In genomic region chr3:128243602-128244504, GRCh38 we compare ENCODE assay signal across 15 cellular contexts.
A peak's percentile ranks its signal among the peaks of the same experiment; 100 is the strongest.
DNase-seq lines count a peak whose midpoint lies in the region; ATAC-seq and TF ChIP-seq lines count a peak whose summit lies in the region.
"Had no signal": no experiment of that assay in that cellular context is flagged by ENCODE, and none has a peak within 500 bp of the region (broad histone marks: within the 10 kb centered on the region; RNA-seq: fewer than 3 reads in every experiment).

No MANE protein-coding gene starts in this region.

- no peak for DNase-seq in activated CD4-positive, alpha-beta T cell treated with anti-CD3 and anti-CD28 coated beads for 36 hours
- no peak for DNase-seq in activated CD4-positive, alpha-beta T cell treated with anti-CD3 and anti-CD28 coated beads, Interleukin-2, amount 10 ng/mL, durations not matched to agents 24 days and 14 days
- DNase-seq in CD4-positive, CD25-positive, alpha-beta regulatory T cell, result no peak
- no peak for DNase-seq in activated T-helper 1 cell treated with anti-CD3 and anti-CD28 coated beads, Interleukin-12 subunit alpha, Interleukin-12 subunit beta, Interleukin-2, Interleukin-4 antibody, amounts not matched to agents 30 ng/mL and 10 ng/mL and 1 ng/mL, durations not matched to agents 14 hours and 24 hours and 36 hours (ENCODE audit: low spot score)
- DNase-seq in naive thymus-derived CD8-positive, alpha-beta T cell, result no peak
- DNase-seq in GM13976 (ENCODE audit: low spot score), result no peak
- no peak for DNase-seq in H7
- DNase-seq in NCI-H69 (lab: John Stamatoyannopoulos, UW), result no peak
- DNase-seq: DMS79 treated with DMSO at 0.1 percent for 48 hours, NCI-H1048, NCI-H2107, NCI-H226, NCI-H526 had no signal

- H3K27ac ChIP-seq in CD4-positive, CD25-positive, alpha-beta regulatory T cell (ENCODE audit: insufficient read depth, low read length, poor library complexity, severe bottlenecking), result no peak overlapping the region
- H3K27ac ChIP-seq: C4-2B had no signal

- no peaks in the 10 kb centered on the region for H3K27me3 ChIP-seq in CD4-positive, CD25-positive, alpha-beta regulatory T cell (ENCODE audit: control insufficient read depth, insufficient read depth, low read length)
- no peaks in the 10 kb centered on the region for H3K27me3 ChIP-seq in H7 (ENCODE audit: control insufficient read depth, insufficient read depth, low read length)

- no peaks in the 10 kb centered on the region for H3K27me3 Mint-ChIP-seq in activated CD4-positive, alpha-beta T cell treated with anti-CD3 and anti-CD28 coated beads for 36 hours
- H3K27me3 Mint-ChIP-seq in activated CD4-positive, alpha-beta T cell treated with anti-CD3 and anti-CD28 coated beads, Interleukin-2, amount 10 ng/mL, durations not matched to agents 24 days and 14 days, result no peaks in the 10 kb centered on the region
- no peaks in the 10 kb centered on the region for H3K27me3 Mint-ChIP-seq in CD4-positive, CD25-positive, alpha-beta regulatory T cell
- H3K27me3 Mint-ChIP-seq in activated T-helper 1 cell treated with anti-CD3 and anti-CD28 coated beads, Interleukin-12 subunit alpha, Interleukin-12 subunit beta, Interleukin-2, Interleukin-4 antibody, amounts not matched to agents 30 ng/mL and 10 ng/mL and 1 ng/mL, durations not matched to agents 14 hours and 24 hours and 36 hours (ENCODE audit: insufficient read depth), result peaks cover 2% of the 10 kb centered on the region
- no peaks in the 10 kb centered on the region for H3K27me3 Mint-ChIP-seq in naive thymus-derived CD8-positive, alpha-beta T cell

- H3K36me3 Mint-ChIP-seq in activated CD4-positive, alpha-beta T cell treated with anti-CD3 and anti-CD28 coated beads for 36 hours (ENCODE audit: low read depth), result peaks cover 22% of the 10 kb centered on the region
- H3K36me3 Mint-ChIP-seq in activated CD4-positive, alpha-beta T cell treated with anti-CD3 and anti-CD28 coated beads, Interleukin-2, amount 10 ng/mL, durations not matched to agents 24 days and 14 days (ENCODE audit: low read depth), result peaks cover 16% of the 10 kb centered on the region
- peaks cover 32% of the 10 kb centered on the region for H3K36me3 Mint-ChIP-seq in CD4-positive, CD25-positive, alpha-beta regulatory T cell
- peaks cover 23% of the 10 kb centered on the region for H3K36me3 Mint-ChIP-seq in activated T-helper 1 cell treated with anti-CD3 and anti-CD28 coated beads, Interleukin-12 subunit alpha, Interleukin-12 subunit beta, Interleukin-2, Interleukin-4 antibody, amounts not matched to agents 30 ng/mL and 10 ng/mL and 1 ng/mL, durations not matched to agents 14 hours and 24 hours and 36 hours (ENCODE audit: low read depth)
- H3K36me3 Mint-ChIP-seq in naive thymus-derived CD8-positive, alpha-beta T cell, result peaks cover 11 to 39% (median 21%) of the 10 kb centered on the region in 3 donors

- H3K4me3 Mint-ChIP-seq in activated CD4-positive, alpha-beta T cell treated with anti-CD3 and anti-CD28 coated beads for 36 hours, result no peak overlapping the region
- H3K4me3 Mint-ChIP-seq in activated CD4-positive, alpha-beta T cell treated with anti-CD3 and anti-CD28 coated beads, Interleukin-2, amount 10 ng/mL, durations not matched to agents 24 days and 14 days, result no peak overlapping the region
- no peak overlapping the region for H3K4me3 Mint-ChIP-seq in CD4-positive, CD25-positive, alpha-beta regulatory T cell
- no peak overlapping the region for H3K4me3 Mint-ChIP-seq in activated T-helper 1 cell treated with anti-CD3 and anti-CD28 coated beads, Interleukin-12 subunit alpha, Interleukin-12 subunit beta, Interleukin-2, Interleukin-4 antibody, amounts not matched to agents 30 ng/mL and 10 ng/mL and 1 ng/mL, durations not matched to agents 14 hours and 24 hours and 36 hours
- peak overlapping the region in 2 of 10 donors; percentile 48 to 64 for H3K4me3 Mint-ChIP-seq in naive thymus-derived CD8-positive, alpha-beta T cell

- no peak for ATAC-seq in activated CD4-positive, alpha-beta T cell treated with anti-CD3 and anti-CD28 coated beads for 36 hours
- no peak for ATAC-seq in CD4-positive, CD25-positive, alpha-beta regulatory T cell (ENCODE audit: low read depth in 2 of 2)
- no peak for ATAC-seq in naive thymus-derived CD8-positive, alpha-beta T cell
- ATAC-seq: HCT116 had no signal

- intact Hi-C loops in activated CD4-positive, alpha-beta T cell treated with anti-CD3 and anti-CD28 coated beads for 36 hours (cut with DNase I, micrococcal nuclease), result no loop called here
- intact Hi-C loops in activated CD4-positive, alpha-beta T cell treated with anti-CD3 and anti-CD28 coated beads, Interleukin-2, amount 10 ng/mL, durations not matched to agents 24 days and 14 days (cut with micrococcal nuclease), result no loop called here
- intact Hi-C loops in activated T-helper 1 cell treated with anti-CD3 and anti-CD28 coated beads, Interleukin-12 subunit alpha, Interleukin-12 subunit beta, Interleukin-2, Interleukin-4 antibody, amounts not matched to agents 30 ng/mL and 10 ng/mL and 1 ng/mL, durations not matched to agents 14 hours and 24 hours and 36 hours (cut with micrococcal nuclease), result no loop called here

- no peaks in the 10 kb centered on the region for H3K9me3 ChIP-seq in CD4-positive, CD25-positive, alpha-beta regulatory T cell (ENCODE audit: control insufficient read depth in 2 of 2, low read length in 2 of 2)

- in situ Hi-C loops in GM13976 (cut with MboI; ENCODE audit: low sequenced_read_pairs, unreplicated experiment), result no loop called here

- peaks cover 11% of the 10 kb centered on the region for H3K4me1 ChIP-seq in CD4-positive, CD25-positive, alpha-beta regulatory T cell (ENCODE audit: control insufficient read depth, insufficient read depth, low read length, poor library complexity, severe bottlenecking)

- no peaks in the 10 kb centered on the region for H3K9me3 Mint-ChIP-seq in activated CD4-positive, alpha-beta T cell treated with anti-CD3 and anti-CD28 coated beads for 36 hours (ENCODE audit: low read depth)
- H3K9me3 Mint-ChIP-seq in activated CD4-positive, alpha-beta T cell treated with anti-CD3 and anti-CD28 coated beads, Interleukin-2, amount 10 ng/mL, durations not matched to agents 24 days and 14 days, result no peaks in the 10 kb centered on the region
- H3K9me3 Mint-ChIP-seq in CD4-positive, CD25-positive, alpha-beta regulatory T cell, result no peaks in the 10 kb centered on the region
- H3K9me3 Mint-ChIP-seq in activated T-helper 1 cell treated with anti-CD3 and anti-CD28 coated beads, Interleukin-12 subunit alpha, Interleukin-12 subunit beta, Interleukin-2, Interleukin-4 antibody, amounts not matched to agents 30 ng/mL and 10 ng/mL and 1 ng/mL, durations not matched to agents 14 hours and 24 hours and 36 hours, result no peaks in the 10 kb centered on the region
- no peaks in the 10 kb centered on the region for H3K9me3 Mint-ChIP-seq in naive thymus-derived CD8-positive, alpha-beta T cell

- H3K4me1 Mint-ChIP-seq in activated CD4-positive, alpha-beta T cell treated with anti-CD3 and anti-CD28 coated beads for 36 hours, result peaks cover 13% of the 10 kb centered on the region
- peaks cover 9% of the 10 kb centered on the region for H3K4me1 Mint-ChIP-seq in activated CD4-positive, alpha-beta T cell treated with anti-CD3 and anti-CD28 coated beads, Interleukin-2, amount 10 ng/mL, durations not matched to agents 24 days and 14 days
- peaks cover 8 to 33% (median 17%) of the 10 kb centered on the region in 4 donors for H3K4me1 Mint-ChIP-seq in CD4-positive, CD25-positive, alpha-beta regulatory T cell
- peaks cover 17% of the 10 kb centered on the region for H3K4me1 Mint-ChIP-seq in activated T-helper 1 cell treated with anti-CD3 and anti-CD28 coated beads, Interleukin-12 subunit alpha, Interleukin-12 subunit beta, Interleukin-2, Interleukin-4 antibody, amounts not matched to agents 30 ng/mL and 10 ng/mL and 1 ng/mL, durations not matched to agents 14 hours and 24 hours and 36 hours (ENCODE audit: low read depth)
- peaks cover 20 to 39% (median 28%) of the 10 kb centered on the region in 4 donors for H3K4me1 Mint-ChIP-seq in naive thymus-derived CD8-positive, alpha-beta T cell

- peak overlapping the region; percentile 86 for H3K27ac Mint-ChIP-seq in activated CD4-positive, alpha-beta T cell treated with anti-CD3 and anti-CD28 coated beads for 36 hours
- no peak overlapping the region for H3K27ac Mint-ChIP-seq in activated CD4-positive, alpha-beta T cell treated with anti-CD3 and anti-CD28 coated beads, Interleukin-2, amount 10 ng/mL, durations not matched to agents 24 days and 14 days
- peak overlapping the region; percentile 88 to 90 (median 90) for H3K27ac Mint-ChIP-seq in CD4-positive, CD25-positive, alpha-beta regulatory T cell
- H3K27ac Mint-ChIP-seq in activated T-helper 1 cell treated with anti-CD3 and anti-CD28 coated beads, Interleukin-12 subunit alpha, Interleukin-12 subunit beta, Interleukin-2, Interleukin-4 antibody, amounts not matched to agents 30 ng/mL and 10 ng/mL and 1 ng/mL, durations not matched to agents 14 hours and 24 hours and 36 hours, result peak overlapping the region; percentile 14
- peak overlapping the region in 7 of 10 donors; percentile 3 to 94 (median 85) for H3K27ac Mint-ChIP-seq in naive thymus-derived CD8-positive, alpha-beta T cell

- no peak for TF ChIP-seq CTCF in GM13976 (IDR thresholded peaks at IDR 0.05; ENCODE audit: borderline replicate concordance, control extremely low read depth, extremely low read depth, insufficient read depth, missing control alignments)

- POLR2A ChIA-PET in activated CD4-positive, alpha-beta T cell treated with anti-CD3 and anti-CD28 coated beads for 36 hours (lab: Charles Lee), result no interaction called here
- POLR2A ChIA-PET in naive thymus-derived CD8-positive, alpha-beta T cell (lab: Charles Lee), result no interaction called here

- H3K36me3 ChIP-seq in CD4-positive, CD25-positive, alpha-beta regulatory T cell (ENCODE audit: control insufficient read depth, insufficient read depth, low read length), result peaks cover 14% of the 10 kb centered on the region
- H3K36me3 ChIP-seq in H7 (replicated peaks; ENCODE audit: control insufficient read depth, insufficient read depth, low read length), result no peaks in the 10 kb centered on the region; the same call in none of the 2 replicates

- no peak overlapping the region for H3K4me3 ChIP-seq in CD4-positive, CD25-positive, alpha-beta regulatory T cell (ENCODE audit: low read depth, low read length)
- H3K4me3 ChIP-seq in H7 (ENCODE audit: insufficient read depth, low read depth, low read length), result no peak overlapping the region

- CTCF ChIA-PET in activated CD4-positive, alpha-beta T cell treated with anti-CD3 and anti-CD28 coated beads for 36 hours (lab: Charles Lee), result interaction anchor here (0.6 to 0.7 kb wide), 2 partner anchors 50 to 67 kb away, joined by 3 read pairs; no protein-coding TSS in a partner anchor
